ENCODE assay signal across 9 cellular contexts in the genomic region with DNA sequence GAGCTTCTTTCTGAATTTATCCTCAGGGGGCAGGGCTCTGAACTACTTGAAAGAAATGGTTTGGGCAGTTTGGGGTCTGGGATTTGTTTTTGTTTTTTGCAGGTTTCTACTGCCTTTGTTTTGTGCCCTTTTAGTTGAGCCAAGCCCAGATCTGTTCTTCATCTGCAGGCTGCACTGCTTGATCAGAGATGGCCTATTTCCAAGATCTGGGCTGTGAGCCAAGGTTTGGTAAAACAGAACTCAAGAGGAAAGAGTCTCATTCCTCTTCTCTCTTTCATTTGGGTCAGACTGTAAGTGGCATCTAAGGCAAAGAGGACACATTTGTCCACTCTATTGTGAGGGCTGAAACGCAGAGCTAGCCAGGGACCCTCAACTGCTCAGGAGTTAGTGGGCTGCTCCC.
A peak's percentile ranks its signal among the peaks of the same experiment; 100 is the strongest.
DNase-seq lines count a peak whose midpoint lies in the region; ATAC-seq and TF ChIP-seq lines count a peak whose summit lies in the region.
"Had no signal": no experiment of that assay in that cellular context is flagged by ENCODE, and none has a peak within 500 bp of the region (broad histone marks: within the 10 kb centered on the region; RNA-seq: fewer than 3 reads in every experiment).

No MANE protein-coding gene starts in this region.

- peaks cover 10 to 12% of the 10 kb centered on the region in 2 donors for H3K4me1 ChIP-seq in thyroid gland

- no peak for TF ChIP-seq POLR2A in thyroid gland (IDR thresholded peaks at IDR 0.05)

- peak in 1 of 6 experiments; percentile 33 for TF ChIP-seq CTCF in thyroid gland (IDR thresholded peaks at IDR 0.05)
- no peak for TF ChIP-seq CTCF in GM13977 (IDR thresholded peaks at IDR 0.05; ENCODE audit: extremely low read depth, insufficient read depth, missing control alignments)

- no peaks in the 10 kb centered on the region for H3K9me3 ChIP-seq in thyroid gland

- ATAC-seq in HG03342 (IDR thresholded peaks at IDR 0.05; ENCODE audit: unreplicated experiment): no peak
- ATAC-seq in HG03175 (IDR thresholded peaks at IDR 0.05; ENCODE audit: unreplicated experiment): no peak

- H3K27me3 ChIP-seq in layer of hippocampus (ENCODE audit: control insufficient read depth, insufficient read depth, low read length): no peaks in the 10 kb centered on the region
- no peaks in the 10 kb centered on the region for H3K27me3 ChIP-seq in thyroid gland

- H3K36me3 ChIP-seq in thyroid gland: no peaks in the 10 kb centered on the region

- H3K4me3 ChIP-seq in thyroid gland (replicated peaks in 1 of 3): no peak overlapping the region

- DNase-seq in NCI-H1092 treated with DMSO at 0.1 percent for 48 hours (lab: John Stamatoyannopoulos, UW): peak; percentile 53
- peak; percentile 81 for DNase-seq in cerebellum (ENCODE audit: low spot score)
- DNase-seq in thyroid gland: peak; percentile 88 to 92
- no peak for DNase-seq in activated CD4-positive, CD25-positive, alpha-beta regulatory T cell treated with anti-CD3 and anti-CD28 coated beads, Interleukin-2, amount 50 U/mL, for 72 hours
- DNase-seq in GM13977 (ENCODE audit: low spot score): no peak
- DNase-seq: NCI-H146 had no signal

- WGBS in thyroid gland, 2 donors: 12 to 16% methylated on average over 1 of the region's 1 CpG

- intact Hi-C loops in thyroid gland (cut with DNase I): no loop called here

- in situ Hi-C loops in GM13977 (cut with MboI; ENCODE audit: low pct_unique_long_range_greater_than_20kb, low sequenced_read_pairs, unreplicated experiment): no loop called here

- H3K27ac ChIP-seq in layer of hippocampus (ENCODE audit: low read depth, low read length) (peak overlapping the region; percentile 6), thyroid gland (peak overlapping the region in 2 of 3 donors; percentile 1 to 37)

Comparison
In these comparisons a context has a peak if more than half of its experiments do, and no peak if none do; other contexts are left out.
1. DNase-seq: peak in NCI-H1092 treated with DMSO at 0.1 percent for 48 hours (single experiment), cerebellum (single experiment) and thyroid gland (2 of 2); none in activated CD4-positive, CD25-positive, alpha-beta regulatory T cell treated with anti-CD3 and anti-CD28 coated beads, Interleukin-2, amount 50 U/mL, for 72 hours (single experiment) and GM13977 (single experiment).